ENCODE assay signal across 12 cellular contexts in the genomic region with DNA sequence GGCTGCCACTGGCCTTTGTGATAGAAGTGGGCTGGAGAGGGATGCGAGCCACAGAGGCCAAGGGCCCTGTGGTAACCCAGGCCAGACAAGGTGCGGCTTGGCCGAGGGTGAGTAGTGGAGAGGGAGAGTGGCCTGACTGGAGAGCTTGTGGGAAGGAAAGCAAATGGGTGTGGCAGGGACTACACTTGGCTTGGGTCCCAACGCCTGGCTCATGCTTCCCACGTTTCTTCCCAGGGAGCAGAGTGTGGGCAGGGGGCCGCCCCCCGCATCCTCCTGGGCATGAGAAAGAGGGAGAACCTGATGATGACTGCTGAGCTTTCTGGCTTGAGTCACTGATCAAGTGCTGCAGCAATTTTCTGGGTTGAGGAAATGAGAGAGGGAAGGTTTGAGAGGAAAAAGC.
A peak's percentile ranks its signal among the peaks of the same experiment; 100 is the strongest.
DNase-seq lines count a peak whose midpoint lies in the region; ATAC-seq and TF ChIP-seq lines count a peak whose summit lies in the region.
"Had no signal": no experiment of that assay in that cellular context is flagged by ENCODE, and none has a peak within 500 bp of the region (broad histone marks: within the 10 kb centered on the region; RNA-seq: fewer than 3 reads in every experiment).

No MANE protein-coding gene starts in this region.

- peak; percentile 21 for DNase-seq in SHP77 treated with DMSO at 0.1 percent for 48 hours (lab: John Stamatoyannopoulos, UW)
- DNase-seq in SHP77 (lab: John Stamatoyannopoulos, UW), result no peak
- peak; percentile 70 for DNase-seq in NCI-H69 (lab: John Stamatoyannopoulos, UW)
- peak; percentile 25 to 80 for DNase-seq in fibroblast of lung (ENCODE audit: low read depth in 2 of 2)
- DNase-seq in stimulated activated effector memory CD8-positive, alpha-beta T cell treated with anti-CD3 and anti-CD28 coated beads, Interleukin-12 subunit alpha, Interleukin-12 subunit beta, amount 100 ng/mL, for 72 hours (ENCODE audit: low spot score in 2 of 2), result no peak
- no peak for DNase-seq in OCI-M2 (lab: John Stamatoyannopoulos, UW; ENCODE audit: unreplicated experiment)
- DNase-seq: activated CD8-positive, alpha-beta memory T cell treated with anti-CD3 and anti-CD28 coated beads, Interleukin-2, amount 50 U/mL, for 48 hours; NCI-H1092; T1000 had no signal

- no peak overlapping the region for H3K27ac ChIP-seq in fibroblast of lung (ENCODE audit: insufficient read depth, low read length)
- H3K27ac ChIP-seq: cardiac muscle cell had no signal

- no peaks in the 10 kb centered on the region for H4K20me1 ChIP-seq in fibroblast of lung (ENCODE audit: control insufficient read depth, extremely low read depth, insufficient read depth, low read length)

- H3K27ac Mint-ChIP-seq in stimulated activated effector memory CD8-positive, alpha-beta T cell treated with anti-CD3 and anti-CD28 coated beads, Interleukin-12 subunit alpha, Interleukin-12 subunit beta, amount 100 ng/mL, for 72 hours, result peak overlapping the region; percentile 64

- H2AFZ ChIP-seq in fibroblast of lung (ENCODE audit: low read length), result no peak overlapping the region

- no peaks in the 10 kb centered on the region for H3K79me2 ChIP-seq in fibroblast of lung (ENCODE audit: control insufficient read depth, insufficient read depth, low read length)

- no peak overlapping the region for H3K9ac ChIP-seq in fibroblast of lung (ENCODE audit: insufficient read depth, low read length)

- H3K4me3 Mint-ChIP-seq in stimulated activated effector memory CD8-positive, alpha-beta T cell treated with anti-CD3 and anti-CD28 coated beads, Interleukin-12 subunit alpha, Interleukin-12 subunit beta, amount 100 ng/mL, for 72 hours, result no peak overlapping the region

- H3K9me3 Mint-ChIP-seq in stimulated activated effector memory CD8-positive, alpha-beta T cell treated with anti-CD3 and anti-CD28 coated beads, Interleukin-12 subunit alpha, Interleukin-12 subunit beta, amount 100 ng/mL, for 72 hours, result no peaks in the 10 kb centered on the region

- no peaks in the 10 kb centered on the region for H3K27me3 ChIP-seq in fibroblast of lung (ENCODE audit: control insufficient read depth, insufficient read depth, low read length)
- H3K27me3 ChIP-seq: cardiac muscle cell had no signal

- no peak overlapping the region for H3K4me3 ChIP-seq in fibroblast of lung (replicated peaks in 1 of 4; ENCODE audit: control extremely low read depth in 1 of 4, insufficient read depth in 1 of 4, low read depth in 3 of 4, low read length in 4 of 4)
- H3K4me3 ChIP-seq: cardiac muscle cell had no signal

- H3K4me1 Mint-ChIP-seq in stimulated activated effector memory CD8-positive, alpha-beta T cell treated with anti-CD3 and anti-CD28 coated beads, Interleukin-12 subunit alpha, Interleukin-12 subunit beta, amount 100 ng/mL, for 72 hours, result peaks cover 42% of the 10 kb centered on the region

- ATAC-seq in stimulated activated effector memory CD8-positive, alpha-beta T cell treated with anti-CD3 and anti-CD28 coated beads, Interleukin-12 subunit alpha, Interleukin-12 subunit beta, amount 100 ng/mL, for 72 hours, result no peak
- ATAC-seq in GM19395 (IDR thresholded peaks at IDR 0.05; ENCODE audit: unreplicated experiment) (no peak), HG02798 (IDR thresholded peaks at IDR 0.05; ENCODE audit: poor library complexity, unreplicated experiment) (no peak)

- no peaks in the 10 kb centered on the region for H3K4me1 ChIP-seq in fibroblast of lung (ENCODE audit: control insufficient read depth, extremely low read depth, insufficient read depth, low read length)

- no peak overlapping the region for H3K4me2 ChIP-seq in fibroblast of lung (ENCODE audit: extremely low read depth, insufficient read depth, low read length)

- H3K36me3 ChIP-seq in fibroblast of lung (ENCODE audit: control insufficient read depth, insufficient read depth, low read length), result no peaks in the 10 kb centered on the region
- H3K36me3 ChIP-seq: cardiac muscle cell had no signal

- TF ChIP-seq CTCF in fibroblast of lung (conservative IDR thresholded peaks at IDR 0.05 in 1 of 2, IDR thresholded peaks at IDR 0.05 in 1 of 2; ENCODE audit: low read depth in 1 of 2, low read length in 2 of 2), result no peak

- no peaks in the 10 kb centered on the region for H3K9me3 ChIP-seq in fibroblast of lung (ENCODE audit: control insufficient read depth, insufficient read depth, low read depth, low read length)

- H3K36me3 Mint-ChIP-seq in stimulated activated effector memory CD8-positive, alpha-beta T cell treated with anti-CD3 and anti-CD28 coated beads, Interleukin-12 subunit alpha, Interleukin-12 subunit beta, amount 100 ng/mL, for 72 hours, result peaks cover 29% of the 10 kb centered on the region

Comparison
In these comparisons a context has a peak if more than half of its experiments do, and no peak if none do; other contexts are left out.
1. DNase-seq: peak in SHP77 treated with DMSO at 0.1 percent for 48 hours (single experiment), NCI-H69 (single experiment) and fibroblast of lung (2 of 2); none in SHP77 (0 of 2), stimulated activated effector memory CD8-positive, alpha-beta T cell treated with anti-CD3 and anti-CD28 coated beads, Interleukin-12 subunit alpha, Interleukin-12 subunit beta, amount 100 ng/mL, for 72 hours (0 of 2) and OCI-M2 (single experiment).